In the genomic region with DNA sequence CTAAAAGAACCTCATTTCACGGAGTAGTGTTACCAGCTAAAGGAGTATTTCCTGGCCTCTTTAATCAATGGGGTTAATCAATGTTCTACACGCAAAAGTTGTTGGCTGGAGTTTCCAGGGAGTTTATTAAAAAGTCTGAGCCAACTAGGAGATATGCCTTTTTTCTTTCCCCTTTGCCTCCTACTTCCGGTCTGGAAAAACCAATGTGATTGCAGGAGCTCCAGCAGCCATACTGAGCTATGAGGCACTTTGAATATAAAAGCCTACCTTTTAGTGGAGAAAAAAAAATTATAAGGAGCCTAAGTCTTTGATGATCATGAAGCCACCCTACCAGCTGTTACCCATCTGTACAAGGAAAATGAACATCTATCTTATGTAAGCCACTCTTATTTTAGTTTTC, we compare ENCODE assay signal across 23 cellular contexts. TPM values are rescaled to one million over a fixed set of nuclear protein-coding genes. Genes with fewer than 3 reads are reported as not detected.
DNase-seq lines count a peak whose midpoint lies in the region; ATAC-seq, FAIRE-seq and TF ChIP-seq lines count a peak whose summit lies in the region.
"Had no signal": no experiment of that assay in that cellular context is flagged by ENCODE, and none has a peak within 500 bp of the region (broad histone marks: within the 10 kb centered on the region; RNA-seq: fewer than 3 reads in every experiment).

No MANE protein-coding gene starts in this region.

- H3K4me1 Mint-ChIP-seq in glutamatergic neuron (ENCODE audit: low read depth, unreplicated experiment), result no peaks in the 10 kb centered on the region

- H3K79me2 ChIP-seq in HepG2 (ENCODE audit: insufficient read depth, low read length) (no peaks in the 10 kb centered on the region), H1 (ENCODE audit: control insufficient read depth in 1 of 2, insufficient read depth in 2 of 2, low read length in 2 of 2) (no peaks in the 10 kb centered on the region), PC-9 (ENCODE audit: low read depth) (no peaks in the 10 kb centered on the region)

- H3K79me1 ChIP-seq in H1 (ENCODE audit: low read depth, low read length), result no peaks in the 10 kb centered on the region

- no peak for TF ChIP-seq RAD21 in HepG2 (CRISPR knock-in tag; IDR thresholded peaks at IDR 0.05)
- no peak for TF ChIP-seq RAD21 in H1 (IDR thresholded peaks at IDR 0.05 in 1 of 2, conservative IDR thresholded peaks at IDR 0.05 in 1 of 2; ENCODE audit: low read depth in 2 of 2, low read length in 2 of 2)

- H3K4me1 ChIP-seq in HepG2 (ENCODE audit: insufficient read depth, low read length), result peaks cover 11% of the 10 kb centered on the region
- peaks cover 0 to 11% (median 5%) of the 10 kb centered on the region in 4 donors for H3K4me1 ChIP-seq in right lobe of liver
- peaks cover 11% of the 10 kb centered on the region for H3K4me1 ChIP-seq in adipocyte (ENCODE audit: control insufficient read depth, insufficient read depth, low read length)
- no peaks in the 10 kb centered on the region for H3K4me1 ChIP-seq in H1 (replicated peaks in 1 of 4; ENCODE audit: control insufficient read depth in 3 of 4, insufficient read depth in 4 of 4, low read length in 3 of 4)
- H3K4me1 ChIP-seq in PC-9 (replicated peaks; ENCODE audit: insufficient read depth), result no peaks in the 10 kb centered on the region
- H3K4me1 ChIP-seq: A549; BLaER1 treated with 17β-estradiol and CSF1 and Interleukin-3, amounts not matched to agents 10 nM and 100 nM; Caco-2 had no signal

- H3K4me3 ChIP-seq in HepG2 (replicated peaks in 1 of 3; ENCODE audit: insufficient read depth in 1 of 3, low read depth in 2 of 3, low read length in 3 of 3), result no peak overlapping the region
- no peak overlapping the region for H3K4me3 ChIP-seq in right lobe of liver
- H3K4me3 ChIP-seq in adipocyte (ENCODE audit: low read length), result peak overlapping the region; percentile 45
- H3K4me3 ChIP-seq in H1 (ENCODE audit: extremely low read depth in 1 of 4, insufficient read depth in 2 of 4, low read depth in 3 of 4, low read length in 4 of 4), result no peak overlapping the region
- no peak overlapping the region for H3K4me3 ChIP-seq in PC-9
- H3K4me3 ChIP-seq: A549; BLaER1 treated with 17β-estradiol and CSF1 and Interleukin-3, amounts not matched to agents 10 nM and 100 nM had no signal

- H3K27me3 ChIP-seq in HepG2 (ENCODE audit: control insufficient read depth in 1 of 2, insufficient read depth in 2 of 2, low read length in 2 of 2) (no peaks in the 10 kb centered on the region), right lobe of liver (no peaks in the 10 kb centered on the region), adipocyte (replicated peaks; ENCODE audit: control insufficient read depth, insufficient read depth, low read length) (peaks cover 12% of the 10 kb centered on the region), H1 (replicated peaks in 1 of 4; ENCODE audit: control insufficient read depth in 3 of 4, extremely low read depth in 1 of 4, insufficient read depth in 3 of 4, low read length in 3 of 4) (no peaks in the 10 kb centered on the region), PC-9 (ENCODE audit: insufficient read depth, low read depth) (peaks cover 9% of the 10 kb centered on the region; the same call in 1 of the 2 replicates)
- H3K27me3 ChIP-seq: BLaER1 treated with 17β-estradiol and CSF1 and Interleukin-3, amounts not matched to agents 10 nM and 100 nM had no signal

- FAIRE-seq in HepG2 (lab: Jason Lieb, UNC) (no peak), H1 (lab: Jason Lieb, UNC) (no peak)
- FAIRE-seq: A549, D721Med, G401.6, GM12891, GM19239 had no signal

- H3K27me3 Mint-ChIP-seq in glutamatergic neuron (ENCODE audit: unreplicated experiment), result no peaks in the 10 kb centered on the region

- H2AFZ ChIP-seq in HepG2 (ENCODE audit: low read length) (no peak overlapping the region), H1 (ENCODE audit: low read length) (no peak overlapping the region), PC-9 (no peak overlapping the region)

- H2AK5ac ChIP-seq in H1 (ENCODE audit: low read depth, low read length), result no peak overlapping the region

- no peak overlapping the region for H4K91ac ChIP-seq in H1 (replicated peaks; ENCODE audit: insufficient read length, low read length)

- ATAC-seq in HepG2 (no peak), right lobe of liver (no peak)
- ATAC-seq: A549; CD8-positive, alpha-beta T cell had no signal

- H3K9me3 Mint-ChIP-seq in glutamatergic neuron (ENCODE audit: unreplicated experiment), result peaks cover 5% of the 10 kb centered on the region
- H3K9me3 Mint-ChIP-seq: CD8-positive, alpha-beta T cell had no signal

- H3K36me3 ChIP-seq in HepG2 (replicated peaks in 1 of 2; ENCODE audit: control insufficient read depth in 1 of 2, insufficient read depth in 2 of 2, low read length in 2 of 2), result no peaks in the 10 kb centered on the region
- H3K36me3 ChIP-seq in right lobe of liver, result no peaks in the 10 kb centered on the region
- no peaks in the 10 kb centered on the region for H3K36me3 ChIP-seq in adipocyte (ENCODE audit: control insufficient read depth, insufficient read depth, low read length, severe bottlenecking)
- H3K36me3 ChIP-seq in H1 (ENCODE audit: control insufficient read depth in 2 of 4, insufficient read depth in 4 of 4, low read length in 3 of 4), result no peaks in the 10 kb centered on the region
- no peaks in the 10 kb centered on the region for H3K36me3 ChIP-seq in PC-9 (ENCODE audit: low read depth)
- H3K36me3 ChIP-seq: BLaER1 treated with 17β-estradiol and CSF1 and Interleukin-3, amounts not matched to agents 10 nM and 100 nM had no signal

- no peak overlapping the region for H2BK120ac ChIP-seq in H1 (replicated peaks; ENCODE audit: low read depth, low read length)

- H2BK20ac ChIP-seq in H1 (ENCODE audit: low read length), result no peak overlapping the region

- H2BK12ac ChIP-seq in H1 (ENCODE audit: low read depth, low read length), result no peak overlapping the region

- H3K4ac ChIP-seq in H1 (replicated peaks; ENCODE audit: insufficient read length, low read depth, low read length), result no peak overlapping the region

- no peaks in the 10 kb centered on the region for H3K23me2 ChIP-seq in H1 (ENCODE audit: low read depth, low read length)

- POLR2A ChIA-PET in HepG2 (lab: Yijun Ruan, JAX) (no interaction called here), H1 (lab: Charles Lee; ENCODE audit: partially characterized antibody) (interaction anchor here (0.8 kb wide), 1 partner anchor 11 kb away, joined by 4 read pairs; no protein-coding TSS in a partner anchor), PC-9 (lab: Charles Lee; ENCODE audit: unreplicated experiment) (no interaction called here)

- no peak overlapping the region for H3K18ac ChIP-seq in H1 (ENCODE audit: extremely low read depth, low read length)

- no peak overlapping the region for H2BK5ac ChIP-seq in H1 (ENCODE audit: low read depth, low read length)

- H3K4me3 Mint-ChIP-seq in glutamatergic neuron (ENCODE audit: unreplicated experiment), result no peak overlapping the region
- H3K4me3 Mint-ChIP-seq: B cell; CD4-positive, alpha-beta T cell; CD8-positive, alpha-beta T cell had no signal

- H4K20me1 ChIP-seq in HepG2 (ENCODE audit: insufficient read depth, low read length) (no peaks in the 10 kb centered on the region), H1 (replicated peaks in 1 of 2; ENCODE audit: control insufficient read depth in 1 of 2, insufficient read depth in 2 of 2, low read length in 2 of 2) (no peaks in the 10 kb centered on the region), PC-9 (ENCODE audit: insufficient read depth) (no peaks in the 10 kb centered on the region)
- H4K20me1 ChIP-seq: BLaER1 treated with 17β-estradiol and CSF1 and Interleukin-3, amounts not matched to agents 10 nM and 100 nM had no signal

- intact Hi-C loops in HepG2 (cut with micrococcal nuclease; ENCODE audit: unreplicated experiment), result no loop called here
- intact Hi-C loops in right lobe of liver (cut with DNase I), result no loop called here
- intact Hi-C loops in PC-9 (cut with micrococcal nuclease; ENCODE audit: unreplicated experiment), result no loop called here

- peaks cover 20% of the 10 kb centered on the region for H3K9me3 ChIP-seq in HepG2 (ENCODE audit: low read length)
- no peaks in the 10 kb centered on the region for H3K9me3 ChIP-seq in right lobe of liver
- H3K9me3 ChIP-seq in adipocyte (ENCODE audit: control insufficient read depth, low read length), result no peaks in the 10 kb centered on the region
- no peaks in the 10 kb centered on the region for H3K9me3 ChIP-seq in H1 (ENCODE audit: insufficient read depth in 2 of 2, low read depth in 1 of 2, low read length in 1 of 2)
- no peaks in the 10 kb centered on the region for H3K9me3 ChIP-seq in PC-9 (ENCODE audit: insufficient read depth, low read depth)
- H3K9me3 ChIP-seq: Caco-2 had no signal

- H3K27ac ChIP-seq in HepG2 (ENCODE audit: extremely low read length, insufficient read depth, low read length), result no peak overlapping the region
- H3K27ac ChIP-seq in right lobe of liver, result no peak overlapping the region
- H3K27ac ChIP-seq in H1 (ENCODE audit: low read depth, low read length), result no peak overlapping the region
- H3K27ac ChIP-seq in PC-9, result no peak overlapping the region
- H3K27ac ChIP-seq: 22Rv1; A549; BLaER1 treated with 17β-estradiol and CSF1 and Interleukin-3, amounts not matched to agents 10 nM and 100 nM; C4-2B had no signal

- H3K23ac ChIP-seq in H1 (ENCODE audit: insufficient read length), result no peak overlapping the region

- TF ChIP-seq CTCF in HepG2 (CRISPR knock-in tag; IDR thresholded peaks at IDR 0.05) (no peak), right lobe of liver (IDR thresholded peaks at IDR 0.05) (no peak), H1 (IDR thresholded peaks at IDR 0.05; ENCODE audit: control extremely low read depth in 1 of 3, insufficient read depth in 1 of 3, low read depth in 1 of 3, low read length in 3 of 3) (no peak), PC-9 (conservative IDR thresholded peaks at IDR 0.05) (no peak), glutamatergic neuron (IDR thresholded peaks at IDR 0.05; ENCODE audit: partially characterized antibody, unreplicated experiment) (no peak)

- H3K27ac Mint-ChIP-seq in glutamatergic neuron (ENCODE audit: unreplicated experiment), result no peak overlapping the region
- H3K27ac Mint-ChIP-seq: B cell; CD4-positive, alpha-beta T cell; CD8-positive, alpha-beta T cell had no signal

- no peaks in the 10 kb centered on the region for H3K9me2 ChIP-seq in PC-9 (ENCODE audit: insufficient read depth)

- H4K8ac ChIP-seq in H1 (ENCODE audit: extremely low read depth, insufficient read depth, low read length), result no peak overlapping the region

- 71% methylated on average over 3 of the region's 3 CpGs for WGBS in HepG2 (ENCODE audit: low lambda C conversion rate)
- WGBS in right lobe of liver (ENCODE audit: insufficient coverage, low coverage, low lambda C conversion rate, missing lambda C conversion rate), result 59% methylated on average over 3 of the region's 3 CpGs
- 96% methylated on average over 3 of the region's 3 CpGs; no CpG with 5 or more reads in 1 of the 2 experiments for WGBS in H1 (ENCODE audit: extremely low coverage in 1 of 2, insufficient coverage in 1 of 2, insufficient read length in 1 of 2, insufficient replicate concordance in 2 of 2, low coverage in 1 of 2, low lambda C conversion rate in 2 of 2, missing lambda C conversion rate in 1 of 2), 2 experiments

- no peak overlapping the region for H3K14ac ChIP-seq in H1 (ENCODE audit: insufficient read length)

- CTCF ChIA-PET in HepG2 (lab: Yijun Ruan, JAX; ENCODE audit: low intra/inter-chr PET ratio, low total read pairs), result interaction anchor here (4.9 kb wide), 1 partner anchor 17 kb away, joined by 29 read pairs; the partner anchor contains the start of gene ERCC4
- CTCF ChIA-PET in H1 (lab: Charles Lee; ENCODE audit: partially characterized antibody), result interaction anchor here (1.0 to 1.7 kb wide), 5 partner anchors 16 to 384 kb away, joined by 3 to 6 read pairs (median 4); partner anchors contain the start of gene ERCC4
- CTCF ChIA-PET in PC-9 (lab: Charles Lee), result no interaction called here

- H3K36me3 Mint-ChIP-seq in glutamatergic neuron (ENCODE audit: unreplicated experiment), result peaks cover 5% of the 10 kb centered on the region
- H3K36me3 Mint-ChIP-seq: CD8-positive, alpha-beta T cell had no signal

- H3K4me2 ChIP-seq in HepG2 (ENCODE audit: low read depth, low read length), result no peak overlapping the region
- H3K4me2 ChIP-seq in H1 (ENCODE audit: insufficient read depth in 1 of 2, low read depth in 2 of 2, low read length in 2 of 2), result no peak overlapping the region
- H3K4me2 ChIP-seq in PC-9, result no peak overlapping the region
- H3K4me2 ChIP-seq: A549; BLaER1 treated with 17β-estradiol and CSF1 and Interleukin-3, amounts not matched to agents 10 nM and 100 nM had no signal

- DNase-seq in HepG2 (ENCODE audit: low spot score), result no peak
- DNase-seq in right lobe of liver, result no peak
- no peak for DNase-seq in adipocyte (ENCODE audit: low read depth)
- DNase-seq in H1 (ENCODE audit: low read depth in 1 of 2, low spot score in 2 of 2), result no peak
- DNase-seq in iPS-NIHi7 (ENCODE audit: extremely low spot score), result no peak
- no peak for DNase-seq in PC-9
- no peak for DNase-seq in glutamatergic neuron
- DNase-seq: AML-193; Caco-2; Calu3; CD4-positive, alpha-beta T cell; CD8-positive, alpha-beta T cell; DMS79 treated with DMSO at 0.1 percent for 48 hours; GF-D8 had no signal

- TF ChIP-seq POLR2A in HepG2 (IDR thresholded peaks at IDR 0.05; ENCODE audit: insufficient read depth in 1 of 2, low read depth in 2 of 2, low read length in 2 of 2) (no peak), right lobe of liver (IDR thresholded peaks at IDR 0.05) (no peak), H1 (IDR thresholded peaks at IDR 0.05; ENCODE audit: control extremely low read depth in 1 of 2, low read depth in 2 of 2, low read length in 2 of 2) (no peak)

- H2BK15ac ChIP-seq in H1 (ENCODE audit: low read length), result no peak overlapping the region

- TF ChIP-seq EP300 in HepG2 (IDR thresholded peaks at IDR 0.05; ENCODE audit: low read depth in 2 of 2, low read length in 2 of 2) (no peak), HepG2 (CRISPR knock-in tag; IDR thresholded peaks at IDR 0.05; ENCODE audit: borderline replicate concordance) (no peak), H1 (IDR thresholded peaks at IDR 0.05; ENCODE audit: borderline replicate concordance in 1 of 2, low read depth in 2 of 2, low read length in 2 of 2) (no peak)

- in situ Hi-C loops in HepG2 (cut with HindIII; ENCODE audit: extremely low pct_ligation_motif_present, low pct_unique_long_range_greater_than_20kb), result no loop called here

- no peak overlapping the region for H4K5ac ChIP-seq in H1 (ENCODE audit: insufficient read length, low read depth, low read length)

- BruUV-seq in HepG2 (replicated peaks; lab: Mats Ljungman, UMichigan) (no TSS peak), PC-9 (replicated peaks; lab: Mats Ljungman, UMichigan) (no TSS peak)

- H3K56ac ChIP-seq in H1 (replicated peaks; ENCODE audit: insufficient read length, low read depth, low read length), result no peak overlapping the region

- no peak overlapping the region for H3K9ac ChIP-seq in HepG2 (ENCODE audit: insufficient read depth, low read depth, low read length)
- no peak overlapping the region for H3K9ac ChIP-seq in adipocyte (ENCODE audit: low read length)
- H3K9ac ChIP-seq in H1 (replicated peaks in 1 of 4; ENCODE audit: extremely low read depth in 1 of 4, low read depth in 3 of 4, low read length in 3 of 4), result no peak overlapping the region
- H3K9ac ChIP-seq: BLaER1 treated with 17β-estradiol and CSF1 and Interleukin-3, amounts not matched to agents 10 nM and 100 nM had no signal

- H3F3A ChIP-seq in PC-9 (ENCODE audit: insufficient read depth, low read depth), result no peaks in the 10 kb centered on the region

RNA-seq across cellular contexts. Expression of gene ERCC4, which starts 17.9 kb away (rescaled TPM):
- total RNA-seq in HepG2 (2016; rRNA removed; fragmentation: Illumina TruSeq; extraction: Trizol) (15.2 and 27.9 TPM in 2 replicates), right lobe of liver (1 to 10 TPM; 3.4 to 7.3 (median 5.7) TPM), PC-9 (2021) (13.5 and 17.4 TPM in 2 replicates), glutamatergic neuron (ENCODE audit: unreplicated experiment) (14.5 TPM)
- 15.7 and 17.8 TPM in 2 replicates for total RNA-seq in HepG2 (2016; cell fraction: cytosol; rRNA removed; fragmentation: Illumina TruSeq; extraction: Trizol; ENCODE audit: low read depth)
- total RNA-seq in HepG2 (2016; cell fraction: insoluble cytoplasmic fraction; rRNA removed; fragmentation: Illumina TruSeq; extraction: Trizol), result 15.2 and 33.1 TPM in 2 replicates
- total RNA-seq in HepG2 (2016; cell fraction: membrane; rRNA removed; fragmentation: Illumina TruSeq; extraction: Trizol), result 5.6 and 5.8 TPM in 2 replicates
- total RNA-seq in HepG2 (2016; cell fraction: nucleus; rRNA removed; fragmentation: Illumina TruSeq; extraction: Trizol), result 13.3 and 14.1 TPM in 2 replicates
- polyA plus RNA-seq in HepG2 (2011; rRNA removed) (5.4 and 5.7 TPM in 2 replicates), H1 (2011; rRNA removed) (1.5 and 1.6 TPM in 2 replicates)
- polyA plus RNA-seq in HepG2 (2011; cell fraction: cytosol; rRNA removed), result 1.7 and 2.7 TPM in 2 replicates
- polyA plus RNA-seq in HepG2 (2011; cell fraction: nucleus; rRNA removed), result 3.0 and 4.3 TPM in 2 replicates
- polyA plus RNA-seq in HepG2 (2012), result 6.4 and 8.2 TPM in 2 replicates
- polyA plus RNA-seq in HepG2 (2016; cell fraction: cytosol; fragmentation: Illumina TruSeq; extraction: Trizol; ENCODE audit: low read depth), result 0.23 and 0.35 TPM in 2 replicates
- 8.7 and 9.8 TPM in 2 replicates for polyA plus RNA-seq in HepG2 (2016; cell fraction: insoluble cytoplasmic fraction; fragmentation: Illumina TruSeq; extraction: Trizol; ENCODE audit: low read depth)
- 0.58 and 0.98 TPM in 2 replicates for polyA plus RNA-seq in HepG2 (2016; cell fraction: membrane; fragmentation: Illumina TruSeq; extraction: Trizol; ENCODE audit: low read depth)
- 8.7 and 13.2 TPM in 2 replicates for polyA plus RNA-seq in HepG2 (2016; cell fraction: nucleus; fragmentation: Illumina TruSeq; extraction: Trizol; ENCODE audit: insufficient read depth, low read depth)
- 26.2 and 26.7 TPM in 2 replicates for polyA minus RNA-seq in HepG2 (2011; rRNA and poly(A)+ RNA removed; ENCODE audit: low replicate concordance)
- 19.2 and 21.1 TPM in 2 replicates for polyA minus RNA-seq in HepG2 (2011; cell fraction: cytosol; rRNA and poly(A)+ RNA removed)
- 15.1 and 21.3 TPM in 2 replicates for polyA minus RNA-seq in HepG2 (2011; cell fraction: nucleus; rRNA and poly(A)+ RNA removed)
- 13.0 and 13.2 TPM in 2 replicates for total RNA-seq in H1 (2021; fragmentation: NEBNext Ultra II Directional; extraction: Animal tissue kit (Norgen Biotek cat#: 25700))
- 2.5 TPM for polyA plus RNA-seq in H1 (2011; cell fraction: cytosol; rRNA removed)
- polyA plus RNA-seq in H1 (2011; cell fraction: nucleus; rRNA removed), result 2.5 TPM
- 3.9 to 9.9 TPM (median 5.4 TPM) in 4 replicates for polyA plus RNA-seq in H1 (2012, experiment 1 of 2)
- polyA plus RNA-seq in H1 (2012, experiment 2 of 2), result 1.2 TPM
- polyA plus RNA-seq in H1 (2013, experiment 1 of 2), result 3.6 TPM
- polyA plus RNA-seq in H1 (2013, experiment 2 of 2), result 4.0 TPM
- polyA minus RNA-seq in H1 (2011; rRNA and poly(A)+ RNA removed), result 11.1 and 22.7 TPM in 2 replicates
- 15.8 TPM for polyA minus RNA-seq in H1 (2011; cell fraction: cytosol; rRNA and poly(A)+ RNA removed)
- polyA minus RNA-seq in H1 (2011; cell fraction: nucleus; rRNA and poly(A)+ RNA removed), result 10.7 TPM

Comparison
In these comparisons a context has a peak if more than half of its experiments do, and no peak if none do; other contexts are left out.
1. Of the 41 proteins assayed by ChIP-seq in both HepG2 and H1: peak only in HepG2: none; only in H1: KDM1A; in both: none; in neither: 40.